In genomic region chr3:154795582-154795981, GRCh38 we compare ENCODE assay signal across 12 cellular contexts.
DNase-seq lines count a peak whose midpoint lies in the region; ATAC-seq and TF ChIP-seq lines count a peak whose summit lies in the region.
"Had no signal": no experiment of that assay in that cellular context is flagged by ENCODE, and none has a peak within 500 bp of the region (broad histone marks: within the 10 kb centered on the region; RNA-seq: fewer than 3 reads in every experiment).

No MANE protein-coding gene starts in this region.

- H2BK5ac ChIP-seq in IMR-90 (ENCODE audit: low read depth, low read length, poor library complexity, severe bottlenecking): peak overlapping the region; percentile 67

- TF ChIP-seq RAD21 in IMR-90 (IDR thresholded peaks at IDR 0.05; ENCODE audit: low read length): no peak

- ATAC-seq in IMR-90 (ENCODE audit: low read depth) (peak; percentile 97), HG03565 (IDR thresholded peaks at IDR 0.05; ENCODE audit: unreplicated experiment) (no peak), GM18909 (IDR thresholded peaks at IDR 0.05; ENCODE audit: poor library complexity, unreplicated experiment) (no peak), HG02588 (IDR thresholded peaks at IDR 0.05; ENCODE audit: unreplicated experiment) (no peak)
- ATAC-seq: activated CD4-positive, CD25-positive, alpha-beta regulatory T cell treated with anti-CD3 and anti-CD28 coated beads, Interleukin-2, amount 50 U/mL, for 24 hours had no signal

- intact Hi-C loops in IMR-90 (cut with micrococcal nuclease): no loop called here

- H3K9ac ChIP-seq in IMR-90 (ENCODE audit: low read depth, low read length): no peak overlapping the region

- no peak overlapping the region for H3K14ac ChIP-seq in IMR-90 (replicated peaks; ENCODE audit: low read depth, low read length)

- no peak for TF ChIP-seq CTCF in AG09309 (IDR thresholded peaks at IDR 0.05; ENCODE audit: control insufficient read depth, insufficient read depth, low read depth, low read length, missing control alignments)
- no peak for TF ChIP-seq CTCF in IMR-90 (conservative IDR thresholded peaks at IDR 0.05; ENCODE audit: low read depth, low read length)
- TF ChIP-seq CTCF in choroid plexus epithelial cell (conservative IDR thresholded peaks at IDR 0.05; ENCODE audit: low read depth, low read length): no peak

- no peak overlapping the region; the same call in 1 of the 2 replicates for H3K18ac ChIP-seq in IMR-90 (ENCODE audit: low read depth, low read length)

- H3K4me1 ChIP-seq in IMR-90 (ENCODE audit: control insufficient read depth, insufficient read depth, low read length): peaks cover 7% of the 10 kb centered on the region
- H3K4me1 ChIP-seq: Caco-2, prostate gland had no signal

- H3K79me1 ChIP-seq in IMR-90 (ENCODE audit: low read depth in 1 of 2, low read length in 2 of 2): no peaks in the 10 kb centered on the region

- no peak overlapping the region for H4K5ac ChIP-seq in IMR-90 (ENCODE audit: low read depth, low read length)

- H3K23ac ChIP-seq in IMR-90 (ENCODE audit: low read depth, low read length): no peak overlapping the region

- peak overlapping the region; percentile 5; the same call in 1 of the 2 replicates for H3K4me2 ChIP-seq in IMR-90 (ENCODE audit: low read depth, low read length)

- DNase-seq in AG09309 (ENCODE audit: low read depth): peak; percentile 70
- peak; percentile 97 for DNase-seq in IMR-90
- peak; percentile 94 for DNase-seq in choroid plexus epithelial cell (ENCODE audit: low read depth)
- peak; percentile 54 for DNase-seq in medulla oblongata (ENCODE audit: extremely low spot score)
- DNase-seq in NCI-H2196 (lab: John Stamatoyannopoulos, UW; ENCODE audit: unreplicated experiment): no peak
- DNase-seq: Caco-2, NCI-H1092 had no signal

- H2AFZ ChIP-seq in IMR-90 (replicated peaks; ENCODE audit: low read length, poor library complexity): no peak overlapping the region

- H2AK5ac ChIP-seq in IMR-90 (ENCODE audit: low read depth, low read length): no peak overlapping the region

- no peaks in the 10 kb centered on the region for H4K20me1 ChIP-seq in IMR-90 (ENCODE audit: insufficient read depth, low read length)

- H3K4me3 ChIP-seq in AG09309 (ENCODE audit: control insufficient read depth, low read depth, low read length) (no peak overlapping the region), IMR-90 (ENCODE audit: insufficient read depth, low read depth, low read length) (no peak overlapping the region), choroid plexus epithelial cell (ENCODE audit: low read depth, low read length) (no peak overlapping the region)
- H3K4me3 ChIP-seq: prostate gland had no signal

- H3K9me1 ChIP-seq in IMR-90 (ENCODE audit: insufficient read depth, low read length): peaks cover 4% of the 10 kb centered on the region

- H4K8ac ChIP-seq in IMR-90 (ENCODE audit: low read depth in 2 of 2, low read length in 2 of 2): peak overlapping the region in 1 of 2 experiments; percentile 6; a peak in 1 of 4 replicates

- no peak overlapping the region for H2BK120ac ChIP-seq in IMR-90 (ENCODE audit: low read depth, low read length)

- CTCF ChIA-PET in IMR-90 (lab: Yijun Ruan, JAX): no interaction called here

- no peaks in the 10 kb centered on the region for H3K36me3 ChIP-seq in IMR-90 (ENCODE audit: control insufficient read depth, insufficient read depth, low read length)
- H3K36me3 ChIP-seq: prostate gland had no signal

- TF ChIP-seq POLR2A in IMR-90 (IDR thresholded peaks at IDR 0.05; ENCODE audit: low read depth, low read length): no peak

- H3K4ac ChIP-seq in IMR-90 (ENCODE audit: low read depth, low read length): no peak overlapping the region

- no peak overlapping the region for H2AK9ac ChIP-seq in IMR-90 (replicated peaks; ENCODE audit: low read depth, low read length, poor library complexity)

- H2BK20ac ChIP-seq in IMR-90 (ENCODE audit: low read depth, low read length): peak overlapping the region; percentile 53; the same call in 1 of the 2 replicates

- H3K9me3 ChIP-seq in IMR-90 (ENCODE audit: control insufficient read depth, insufficient read depth, low read length): no peaks in the 10 kb centered on the region
- H3K9me3 ChIP-seq: Caco-2, prostate gland had no signal

- no peak overlapping the region for H2BK15ac ChIP-seq in IMR-90 (ENCODE audit: low read depth, low read length)

- no peaks in the 10 kb centered on the region for H3K27me3 ChIP-seq in IMR-90 (ENCODE audit: control insufficient read depth, insufficient read depth, low read length)

- no peak overlapping the region for H3K27ac ChIP-seq in IMR-90 (ENCODE audit: insufficient read depth, low read length)
- H3K27ac ChIP-seq: prostate gland had no signal

- WGBS in IMR-90 (ENCODE audit: extremely low coverage in 2 of 2, insufficient read length in 1 of 2), 2 experiments: 0% methylated on average over 1 of the region's 2 CpGs; no CpG with 5 or more reads in 1 of the 2 experiments

- no peak overlapping the region for H3K56ac ChIP-seq in IMR-90 (ENCODE audit: extremely low read depth, insufficient read depth, low read length)

- in situ Hi-C loops in IMR-90 (cut with MboI; ENCODE audit: low sequenced_read_pairs): no loop called here

- no peak overlapping the region for H4K91ac ChIP-seq in IMR-90 (ENCODE audit: insufficient read depth, low read depth, low read length)

- POLR2A ChIA-PET in IMR-90 (lab: Charles Lee; ENCODE audit: unreplicated experiment): no interaction called here

- dilution Hi-C loops in IMR-90 (cut with HindIII; ENCODE audit: low sequenced_read_pairs, unreplicated experiment): no loop called here

- no TSS peak for BruUV-seq in IMR-90 (replicated peaks; lab: Mats Ljungman, UMichigan)

TF ChIP-seq in IMR-90, 13 proteins besides CTCF, POLR2A, EP300 and RAD21:
- TF ChIP-seq NFE2L2 (IDR thresholded peaks at IDR 0.05; ENCODE audit: low read depth, low read length) (no peak), MAFK (IDR thresholded peaks at IDR 0.05; ENCODE audit: low read depth, low read length) (no peak), USF2 (IDR thresholded peaks at IDR 0.05; ENCODE audit: low read depth, low read length) (no peak), MAZ (IDR thresholded peaks at IDR 0.05; ENCODE audit: borderline replicate concordance, low read depth, low read length) (no peak), SMC3 (IDR thresholded peaks at IDR 0.05; ENCODE audit: low read depth, low read length) (no peak), MXI1 (IDR thresholded peaks at IDR 0.05; ENCODE audit: borderline replicate concordance, low read depth, low read length) (no peak), BHLHE40 (IDR thresholded peaks at IDR 0.05; ENCODE audit: low read depth, low read length) (peak; percentile 39; the same call in 1 of the 2 replicates), FOS (IDR thresholded peaks at IDR 0.05; ENCODE audit: low read depth, low read length) (peak; percentile 53; the same call in 1 of the 2 replicates), ELK1 (IDR thresholded peaks at IDR 0.05; ENCODE audit: borderline replicate concordance, low read depth, low read length) (no peak), CEBPB (IDR thresholded peaks at IDR 0.05; ENCODE audit: low read depth, low read length) (peak; percentile 63; the same call in 1 of the 2 replicates), RCOR1 (IDR thresholded peaks at IDR 0.05; ENCODE audit: insufficient replicate concordance, low read length) (no peak)
